Comparison of ENCODE assay signal across 18 cellular contexts in genomic region chr4:107578321-107578720, GRCh38.
A peak's percentile ranks its signal among the peaks of the same experiment; 100 is the strongest.
DNase-seq lines count a peak whose midpoint lies in the region; ATAC-seq and TF ChIP-seq lines count a peak whose summit lies in the region.
"Had no signal": no experiment of that assay in that cellular context is flagged by ENCODE, and none has a peak within 500 bp of the region (broad histone marks: within the 10 kb centered on the region; RNA-seq: fewer than 3 reads in every experiment).

No MANE protein-coding gene starts in this region.

- H3K4me3 ChIP-seq in GM23248 (no peak overlapping the region), adipocyte (ENCODE audit: low read length) (no peak overlapping the region), fibroblast of the aortic adventitia (ENCODE audit: low read depth, low read length) (no peak overlapping the region), smooth muscle cell (no peak overlapping the region)
- H3K4me3 ChIP-seq: K562, PC-9 had no signal

- H3K27me3 ChIP-seq in GM23248 (replicated peaks; ENCODE audit: insufficient read depth) = no peaks in the 10 kb centered on the region
- H3K27me3 ChIP-seq in adipocyte (replicated peaks; ENCODE audit: control insufficient read depth, insufficient read depth, low read length) = no peaks in the 10 kb centered on the region
- no peaks in the 10 kb centered on the region for H3K27me3 ChIP-seq in smooth muscle cell (ENCODE audit: low read depth)

- H3K36me3 ChIP-seq in GM23248 (ENCODE audit: low read depth) (no peaks in the 10 kb centered on the region), adipocyte (ENCODE audit: control insufficient read depth, insufficient read depth, low read length, severe bottlenecking) (no peaks in the 10 kb centered on the region), smooth muscle cell (ENCODE audit: low read depth) (no peaks in the 10 kb centered on the region)

- H3K9ac ChIP-seq in GM23248 = no peak overlapping the region
- H3K9ac ChIP-seq in adipocyte (ENCODE audit: low read length) = no peak overlapping the region
- H3K9ac ChIP-seq in smooth muscle cell (ENCODE audit: low read depth) = no peak overlapping the region

- H3K4me1 ChIP-seq in GM23248 (ENCODE audit: insufficient read depth) (peaks cover 8% of the 10 kb centered on the region), adipocyte (ENCODE audit: control insufficient read depth, insufficient read depth, low read length) (no peaks in the 10 kb centered on the region), smooth muscle cell (ENCODE audit: low read depth) (no peaks in the 10 kb centered on the region)

- H3K79me2 ChIP-seq in GM23248 (ENCODE audit: insufficient read depth) (no peaks in the 10 kb centered on the region), smooth muscle cell (ENCODE audit: low read depth) (no peaks in the 10 kb centered on the region)

- 57 to 63% methylated on average over 2 of the region's 2 CpGs for WGBS in GM23248 (ENCODE audit: low coverage in 1 of 2, low lambda C conversion rate in 2 of 2, missing lambda C conversion rate in 2 of 2), 2 experiments
- 38% methylated on average over 2 of the region's 2 CpGs for WGBS in smooth muscle cell (ENCODE audit: low lambda C conversion rate)

- H3K9me2 ChIP-seq in GM23248 (ENCODE audit: insufficient read depth) = no peaks in the 10 kb centered on the region

- DNase-seq in GM23248 (peak; percentile 10), adipocyte (ENCODE audit: low read depth) (peak; percentile 71), fibroblast of the aortic adventitia (ENCODE audit: low read depth) (peak; percentile 6), smooth muscle cell (lab: John Stamatoyannopoulos, UW; ENCODE audit: unreplicated experiment) (no peak), retina (no peak)
- DNase-seq in activated CD4-positive, alpha-beta T cell treated with anti-CD3 and anti-CD28 coated beads for 1 hour = no peak
- DNase-seq: DND-41, GDM1, GOT3, NCI-H1417, NCI-H187, NCI-H2107, NCI-H510A, PC-9, SIG-M5 had no signal

- in situ Hi-C loops in GM23248 (cut with MboI) = no loop called here

- H3K9me3 ChIP-seq in GM23248 (ENCODE audit: low read depth) = no peaks in the 10 kb centered on the region
- peaks cover 17% of the 10 kb centered on the region for H3K9me3 ChIP-seq in adipocyte (ENCODE audit: control insufficient read depth, low read length)
- no peaks in the 10 kb centered on the region for H3K9me3 ChIP-seq in smooth muscle cell (replicated peaks; ENCODE audit: low read depth)

- TF ChIP-seq CTCF in fibroblast of the aortic adventitia (IDR thresholded peaks at IDR 0.05; ENCODE audit: insufficient read depth, low read length) (no peak), smooth muscle cell (IDR thresholded peaks at IDR 0.05; ENCODE audit: borderline replicate concordance, insufficient read depth, poor library complexity, severe bottlenecking) (no peak)

- H3K4me2 ChIP-seq in GM23248 (ENCODE audit: unreplicated experiment) (no peak overlapping the region), smooth muscle cell (no peak overlapping the region)
- H3K4me2 ChIP-seq: PC-9 had no signal

- H4K20me1 ChIP-seq in GM23248 (ENCODE audit: insufficient read depth) = no peaks in the 10 kb centered on the region
- H4K20me1 ChIP-seq in smooth muscle cell (ENCODE audit: low read depth) = no peaks in the 10 kb centered on the region

- no peak overlapping the region for H2AFZ ChIP-seq in GM23248
- H2AFZ ChIP-seq in smooth muscle cell (ENCODE audit: low read depth) = no peak overlapping the region
- H2AFZ ChIP-seq: PC-9 had no signal

- no peak overlapping the region for H3K27ac ChIP-seq in GM23248
- peak overlapping the region; percentile 10 for H3K27ac ChIP-seq in smooth muscle cell (ENCODE audit: low read depth)
- H3K27ac ChIP-seq: PC-9, RWPE1 had no signal

- 0 out of 2 replicates have a peak, but pooled peaks cover 3% of the 10 kb centered on the region for H3F3A ChIP-seq in GM23248 (ENCODE audit: insufficient read depth)
- no peaks in the 10 kb centered on the region for H3F3A ChIP-seq in smooth muscle cell (ENCODE audit: low read depth)

- ATAC-seq in GM18870 (IDR thresholded peaks at IDR 0.05; ENCODE audit: unreplicated experiment) = no peak

Comparison
In these comparisons a context has a peak if more than half of its experiments do, and no peak if none do; other contexts are left out.
1. DNase-seq: peak in GM23248 (single experiment), adipocyte (single experiment) and fibroblast of the aortic adventitia (single experiment); none in smooth muscle cell (single experiment), retina (single experiment) and activated CD4-positive, alpha-beta T cell treated with anti-CD3 and anti-CD28 coated beads for 1 hour (single experiment).